13 cellular contexts compared by ENCODE assay signal in genomic region chr3:114455432-114455831, GRCh38.
DNase-seq lines count a peak whose midpoint lies in the region; TF ChIP-seq lines count a peak whose summit lies in the region.
"Had no signal": no experiment of that assay in that cellular context is flagged by ENCODE, and none has a peak within 500 bp of the region (broad histone marks: within the 10 kb centered on the region; RNA-seq: fewer than 3 reads in every experiment).

No MANE protein-coding gene starts in this region.

- no peaks in the 10 kb centered on the region for H3K27me3 ChIP-seq in BLaER1 treated with 17β-estradiol and CSF1 and Interleukin-3, amounts not matched to agents 10 nM and 100 nM
- H3K27me3 ChIP-seq in HUES48 (ENCODE audit: control insufficient read depth, insufficient read depth, low read length) (peaks cover 5% of the 10 kb centered on the region; the same call in 1 of the 2 replicates), sigmoid colon (no peaks in the 10 kb centered on the region)

- peak overlapping the region in 1 of 10 experiments; percentile 60; a peak in 2 of 20 replicates for H3K4me3 ChIP-seq in BLaER1 treated with 17β-estradiol and CSF1 and Interleukin-3, amounts not matched to agents 10 nM and 100 nM
- H3K4me3 ChIP-seq in HUES48 (ENCODE audit: low read depth, low read length) (0 out of 2 replicates have a peak overlapping the region, but pooled peaks have one; percentile 78), epithelial cell of proximal tubule (ENCODE audit: low read depth, low read length) (peak overlapping the region; percentile 29), sigmoid colon (peak overlapping the region in 3 of 4 donors; percentile 39 to 55 (median 52))

- TF ChIP-seq POLR2A in sigmoid colon (IDR thresholded peaks at IDR 0.05): no peak

- H3K4me1 ChIP-seq in BLaER1 treated with 17β-estradiol and CSF1 and Interleukin-3, amounts not matched to agents 10 nM and 100 nM: peaks cover 16 to 65% (median 50%) of the 10 kb centered on the region in 10 experiments
- H3K4me1 ChIP-seq in HUES48 (ENCODE audit: control insufficient read depth, insufficient read depth, low read length) (peaks cover 16% of the 10 kb centered on the region), sigmoid colon (peaks cover 0 to 42% (median 18%) of the 10 kb centered on the region in 4 donors)
- H3K4me1 ChIP-seq: foreskin keratinocyte had no signal

- H3K9me3 Mint-ChIP-seq in CD14-positive monocyte: no peaks in the 10 kb centered on the region
- H3K9me3 Mint-ChIP-seq in activated T-cell treated with anti-CD3 and anti-CD28 coated beads, Interleukin-2, amount 50 U/mL, for 24 hours: no peaks in the 10 kb centered on the region
- H3K9me3 Mint-ChIP-seq: activated CD4-positive, alpha-beta T cell treated with anti-CD3 and anti-CD28 coated beads, Interleukin-2, amount 10 ng/mL, durations not matched to agents 24 days and 14 days; CD4-positive, alpha-beta T cell had no signal

- no peaks in the 10 kb centered on the region for H4K20me1 ChIP-seq in BLaER1 treated with 17β-estradiol and CSF1 and Interleukin-3, amounts not matched to agents 10 nM and 100 nM

- H3K27me3 Mint-ChIP-seq in CD14-positive monocyte (ENCODE audit: low read depth in 3 of 3): peaks cover 0 to 1% (median 0%) of the 10 kb centered on the region in 3 donors
- H3K27me3 Mint-ChIP-seq in activated T-cell treated with anti-CD3 and anti-CD28 coated beads, Interleukin-2, amount 50 U/mL, for 24 hours: no peaks in the 10 kb centered on the region
- H3K27me3 Mint-ChIP-seq: CD4-positive, alpha-beta T cell had no signal

- H3K27ac ChIP-seq in BLaER1 treated with 17β-estradiol and CSF1 and Interleukin-3, amounts not matched to agents 10 nM and 100 nM: no peak overlapping the region
- H3K27ac ChIP-seq in HUES48 (ENCODE audit: low read depth, low read length) (no peak overlapping the region), sigmoid colon (peak overlapping the region; percentile 33 to 72 (median 52))
- H3K27ac ChIP-seq: foreskin keratinocyte had no signal

- H3K4me1 Mint-ChIP-seq in CD14-positive monocyte: no peaks in the 10 kb centered on the region
- peaks cover 5% of the 10 kb centered on the region for H3K4me1 Mint-ChIP-seq in activated T-cell treated with anti-CD3 and anti-CD28 coated beads, Interleukin-2, amount 50 U/mL, for 24 hours (ENCODE audit: low read depth)

- peak overlapping the region in 10 of 11 experiments; percentile 82 to 98 (median 92); a peak in 17 of 22 replicates for H3K4me2 ChIP-seq in BLaER1 treated with 17β-estradiol and CSF1 and Interleukin-3, amounts not matched to agents 10 nM and 100 nM

- H3K27ac Mint-ChIP-seq in CD14-positive monocyte: no peak overlapping the region
- no peak overlapping the region for H3K27ac Mint-ChIP-seq in activated T-cell treated with anti-CD3 and anti-CD28 coated beads, Interleukin-2, amount 50 U/mL, for 24 hours
- H3K27ac Mint-ChIP-seq: activated CD4-positive, alpha-beta T cell treated with anti-CD3 and anti-CD28 coated beads, Interleukin-2, amount 10 ng/mL, durations not matched to agents 24 days and 14 days; CD4-positive, alpha-beta T cell had no signal

- WGBS in sigmoid colon, 2 donors: 66 to 75% methylated on average over 7 of the region's 7 CpGs

- intact Hi-C loops in sigmoid colon (cut with DNase I): loop anchor here (10.0 kb wide), 1 partner anchor 119 kb away; no protein-coding TSS in a partner anchor
- intact Hi-C loops in CD14-positive monocyte (cut with micrococcal nuclease): no loop called here

- H3K4me3 Mint-ChIP-seq in CD14-positive monocyte: no peak overlapping the region
- no peak overlapping the region for H3K4me3 Mint-ChIP-seq in activated T-cell treated with anti-CD3 and anti-CD28 coated beads, Interleukin-2, amount 50 U/mL, for 24 hours
- H3K4me3 Mint-ChIP-seq: activated CD4-positive, alpha-beta T cell treated with anti-CD3 and anti-CD28 coated beads, Interleukin-2, amount 10 ng/mL, durations not matched to agents 24 days and 14 days; CD4-positive, alpha-beta T cell had no signal

- TF ChIP-seq CTCF in epithelial cell of proximal tubule (conservative IDR thresholded peaks at IDR 0.05; ENCODE audit: low read depth, low read length) (no peak), sigmoid colon (IDR thresholded peaks at IDR 0.05) (no peak), CD14-positive monocyte (IDR thresholded peaks at IDR 0.05) (no peak)

- no peak for TF ChIP-seq EP300 in sigmoid colon (IDR thresholded peaks at IDR 0.05)

- no peaks in the 10 kb centered on the region for H3K9me3 ChIP-seq in BLaER1 treated with 17β-estradiol and CSF1 and Interleukin-3, amounts not matched to agents 10 nM and 100 nM (replicated peaks in 1 of 11)
- H3K9me3 ChIP-seq in HUES48 (ENCODE audit: control insufficient read depth, insufficient read depth, low read length): no peaks in the 10 kb centered on the region
- H3K9me3 ChIP-seq in sigmoid colon: no peaks in the 10 kb centered on the region

- no peaks in the 10 kb centered on the region for H3K36me3 ChIP-seq in BLaER1 treated with 17β-estradiol and CSF1 and Interleukin-3, amounts not matched to agents 10 nM and 100 nM
- H3K36me3 ChIP-seq in HUES48 (ENCODE audit: control insufficient read depth, insufficient read depth, low read length) (no peaks in the 10 kb centered on the region), sigmoid colon (no peaks in the 10 kb centered on the region)

- DNase-seq in epithelial cell of proximal tubule (ENCODE audit: low read depth): no peak
- DNase-seq in sigmoid colon: no peak
- no peak for DNase-seq in CD14-positive monocyte (ENCODE audit: low spot score)
- DNase-seq in GM19238 (ENCODE audit: insufficient read length, low spot score): no peak
- no peak for DNase-seq in activated T-cell treated with anti-CD3 and anti-CD28 coated beads, Interleukin-2, amount 50 U/mL, for 24 hours
- no peak for DNase-seq in GDM1 (lab: John Stamatoyannopoulos, UW)
- DNase-seq: activated CD4-positive, alpha-beta T cell treated with anti-CD3 and anti-CD28 coated beads, Interleukin-2, amount 10 ng/mL, durations not matched to agents 24 days and 14 days; activated effector memory CD4-positive, alpha-beta T cell treated with Interleukin-2 at 50 U/mL for 16 hours; CD4-positive, alpha-beta T cell; NCI-H748 treated with DMSO at 0.1 percent for 48 hours had no signal

- H3K9ac ChIP-seq in BLaER1 treated with 17β-estradiol and CSF1 and Interleukin-3, amounts not matched to agents 10 nM and 100 nM: no peak overlapping the region; a peak in 1 of 22 replicates
- H3K9ac ChIP-seq in HUES48 (ENCODE audit: low read depth, low read length): no peak overlapping the region

- no peaks in the 10 kb centered on the region for H3K36me3 Mint-ChIP-seq in CD14-positive monocyte
- no peaks in the 10 kb centered on the region for H3K36me3 Mint-ChIP-seq in activated T-cell treated with anti-CD3 and anti-CD28 coated beads, Interleukin-2, amount 50 U/mL, for 24 hours (ENCODE audit: low read depth)

Comparison
In these comparisons a context has a peak if more than half of its experiments do, and no peak if none do; other contexts are left out.
1. H3K27ac ChIP-seq: peak in sigmoid colon (4 of 4); none in BLaER1 treated with 17β-estradiol and CSF1 and Interleukin-3, amounts not matched to agents 10 nM and 100 nM (0 of 11) and HUES48 (single experiment).